1 cellular context compared by ENCODE assay signal in the genomic region with DNA sequence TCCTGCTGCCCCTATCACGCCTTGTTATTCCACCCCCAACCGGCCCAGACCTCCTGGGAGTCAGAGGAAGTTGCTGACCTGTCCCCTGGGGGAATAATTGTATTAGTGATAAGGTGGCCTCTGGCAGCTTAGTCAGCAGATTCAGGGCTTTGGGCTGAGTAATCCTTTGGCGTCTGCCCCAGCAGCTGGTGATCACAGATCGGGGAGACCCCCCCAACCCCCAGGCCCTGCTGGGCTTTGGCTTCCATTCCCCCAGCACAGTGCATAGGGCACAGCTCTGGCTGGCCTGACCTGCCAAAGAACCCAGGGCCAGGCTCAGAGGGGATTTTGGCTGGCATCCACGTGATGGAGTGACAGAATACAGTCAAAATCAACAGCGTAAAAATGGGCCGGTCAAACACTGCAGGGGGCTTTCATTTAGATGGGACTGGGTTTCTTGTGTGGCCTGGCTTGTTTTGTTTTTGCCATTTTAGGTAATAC.
TF ChIP-seq lines count a peak whose summit lies in the region.

No MANE protein-coding gene starts in this region.

TF ChIP-seq in IMR-90, 13 proteins besides CTCF, POLR2A, EP300 and RAD21:
- TF ChIP-seq, protein P1, sequence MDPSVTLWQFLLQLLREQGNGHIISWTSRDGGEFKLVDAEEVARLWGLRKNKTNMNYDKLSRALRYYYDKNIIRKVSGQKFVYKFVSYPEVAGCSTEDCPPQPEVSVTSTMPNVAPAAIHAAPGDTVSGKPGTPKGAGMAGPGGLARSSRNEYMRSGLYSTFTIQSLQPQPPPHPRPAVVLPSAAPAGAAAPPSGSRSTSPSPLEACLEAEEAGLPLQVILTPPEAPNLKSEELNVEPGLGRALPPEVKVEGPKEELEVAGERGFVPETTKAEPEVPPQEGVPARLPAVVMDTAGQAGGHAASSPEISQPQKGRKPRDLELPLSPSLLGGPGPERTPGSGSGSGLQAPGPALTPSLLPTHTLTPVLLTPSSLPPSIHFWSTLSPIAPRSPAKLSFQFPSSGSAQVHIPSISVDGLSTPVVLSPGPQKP (IDR thresholded peaks at IDR 0.05; ENCODE audit: borderline replicate concordance, low read depth, low read length), result no peak
- TF ChIP-seq NFE2L2 (IDR thresholded peaks at IDR 0.05; ENCODE audit: low read depth, low read length) (0 out of 2 replicates have a peak, but pooled peaks have one; percentile 17), FOS (IDR thresholded peaks at IDR 0.05; ENCODE audit: low read depth, low read length) (0 out of 2 replicates have a peak, but pooled peaks have one; percentile 31), MAFK (IDR thresholded peaks at IDR 0.05; ENCODE audit: low read depth, low read length) (peak; percentile 94)
